In the genomic region with DNA sequence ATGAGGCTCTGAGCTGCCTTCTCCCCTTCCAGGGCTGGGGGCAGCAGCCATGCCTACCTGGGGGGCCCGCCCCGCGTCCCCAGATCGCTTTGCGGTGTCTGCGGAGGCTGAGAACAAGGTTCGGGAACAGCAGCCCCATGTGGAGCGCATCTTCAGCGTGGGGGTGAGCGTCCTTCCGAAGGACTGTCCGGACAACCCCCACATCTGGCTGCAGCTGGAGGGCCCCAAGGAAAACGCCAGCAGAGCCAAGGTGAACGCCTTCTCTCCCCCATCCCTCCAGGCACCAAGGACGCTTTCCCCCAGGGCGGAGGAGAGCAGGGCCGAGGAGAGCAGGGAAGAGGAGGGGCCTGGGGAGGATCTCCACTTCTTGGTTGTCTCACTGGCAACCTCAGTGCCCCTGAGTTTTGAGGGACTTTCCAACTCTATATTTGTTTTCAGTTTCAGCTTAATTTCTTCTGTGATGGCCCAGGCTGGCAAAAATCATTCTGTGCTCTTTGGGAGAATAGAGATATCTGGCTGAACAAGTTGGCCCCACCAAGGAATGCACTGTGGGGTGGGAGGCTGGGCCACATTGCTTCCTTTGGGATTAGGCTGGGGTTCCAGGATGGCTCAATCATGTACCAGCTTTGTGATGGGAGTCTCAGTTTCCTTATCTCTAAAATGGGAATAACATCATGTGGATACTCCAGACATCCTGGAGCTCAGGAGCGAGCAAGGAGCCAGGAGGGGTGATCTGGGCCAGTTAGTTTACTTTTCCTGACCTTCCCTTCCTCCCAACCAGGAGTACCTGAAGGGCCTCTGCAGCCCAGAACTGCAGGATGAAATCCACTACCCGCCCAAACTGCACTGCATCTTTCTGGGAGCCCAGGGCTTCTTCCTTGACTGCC, we compare ENCODE assay signal across 8 cellular contexts. TPM values are rescaled to one million over a fixed set of nuclear protein-coding genes. Genes with fewer than 3 reads are reported as not detected.
DNase-seq lines count a peak whose midpoint lies in the region; ATAC-seq and TF ChIP-seq lines count a peak whose summit lies in the region.

No MANE protein-coding gene starts in this region.

- DNase-seq in NCI-H2227 (lab: John Stamatoyannopoulos, UW; ENCODE audit: unreplicated experiment) = peak; percentile 48
- DNase-seq in NCI-H2227 treated with DMSO at 0.1 percent for 48 hours (lab: John Stamatoyannopoulos, UW) = no peak
- DNase-seq in LHCN-M2 (ENCODE audit: low read depth) = peak; percentile 39
- peak; percentile 78 to 80 for DNase-seq in activated T-cell treated with anti-CD3 and anti-CD28 coated beads, Interleukin-2, amount 50 U/mL, for 72 hours
- DNase-seq in foreskin fibroblast = peak; percentile 76 to 93
- DNase-seq in prostate gland (ENCODE audit: low spot score) = no peak
- DNase-seq in NCI-H2081 treated with DMSO at 0.1 percent for 48 hours (lab: John Stamatoyannopoulos, UW) = no peak
- no peak for DNase-seq in NCI-H2081 (lab: John Stamatoyannopoulos, UW)

- H3K4me3 Mint-ChIP-seq in activated T-cell treated with anti-CD3 and anti-CD28 coated beads, Interleukin-2, amount 50 U/mL, for 72 hours = peak overlapping the region; percentile 90 to 93

- no peaks in the 10 kb centered on the region for H3K27me3 ChIP-seq in prostate gland (replicated peaks; ENCODE audit: insufficient read depth)

- H3K27ac ChIP-seq in prostate gland = peak overlapping the region; percentile 95 to 96

- TF ChIP-seq CTCF in foreskin fibroblast (IDR thresholded peaks at IDR 0.05; ENCODE audit: low read depth, low read length) = no peak
- no peak for TF ChIP-seq CTCF in prostate gland (IDR thresholded peaks at IDR 0.05)

- H3K27me3 Mint-ChIP-seq in activated T-cell treated with anti-CD3 and anti-CD28 coated beads, Interleukin-2, amount 50 U/mL, for 72 hours (ENCODE audit: low read depth) = no peaks in the 10 kb centered on the region

- intact Hi-C loops in prostate gland (cut with DNase I) = loop anchor here (1.0 kb wide), 1 partner anchor 66 kb away; no protein-coding TSS in a partner anchor

- H3K4me1 ChIP-seq in prostate gland (replicated peaks) = peaks cover 20% of the 10 kb centered on the region

- ATAC-seq in activated T-cell treated with anti-CD3 and anti-CD28 coated beads, Interleukin-2, amount 50 U/mL, for 72 hours (replicated peaks in 1 of 2) = peak; percentile 52 to 60

- peak overlapping the region; percentile 86 for H3K27ac Mint-ChIP-seq in activated T-cell treated with anti-CD3 and anti-CD28 coated beads, Interleukin-2, amount 50 U/mL, for 72 hours

- H3K9me3 ChIP-seq in prostate gland = no peaks in the 10 kb centered on the region

- H3K36me3 Mint-ChIP-seq in activated T-cell treated with anti-CD3 and anti-CD28 coated beads, Interleukin-2, amount 50 U/mL, for 72 hours (ENCODE audit: insufficient read depth in 2 of 2) = peaks cover 10 to 23% of the 10 kb centered on the region in 2 donors

- H3K4me3 ChIP-seq in foreskin fibroblast (ENCODE audit: low read depth in 1 of 2, low read length in 2 of 2) (peak overlapping the region; percentile 89 to 98), prostate gland (peak overlapping the region; percentile 49 to 68)

- 12% methylated on average over 16 of the region's 19 CpGs for WGBS in prostate gland

- no peak for TF ChIP-seq POLR2A in prostate gland (IDR thresholded peaks at IDR 0.05)

- H3K9me3 Mint-ChIP-seq in activated T-cell treated with anti-CD3 and anti-CD28 coated beads, Interleukin-2, amount 50 U/mL, for 72 hours = no peaks in the 10 kb centered on the region

- H3K36me3 ChIP-seq in prostate gland = no peaks in the 10 kb centered on the region

- H3K4me1 Mint-ChIP-seq in activated T-cell treated with anti-CD3 and anti-CD28 coated beads, Interleukin-2, amount 50 U/mL, for 72 hours (ENCODE audit: low read depth) = peaks cover 54% of the 10 kb centered on the region

RNA-seq across cellular contexts. Expression of a gene that starts 1.2 kb away (rescaled TPM):
- total RNA-seq in LHCN-M2 (2014; rRNA removed) (27.0 and 29.7 TPM in 2 replicates), prostate gland (10 to 100 TPM; 57.0 to 91.2 TPM)
- 17.2 TPM for polyA plus RNA-seq in LHCN-M2 (2012)
- 100 to 1,000 TPM; 114 to 126 TPM for total RNA-seq in activated T-cell treated with anti-CD3 and anti-CD28 coated beads, Interleukin-2, amount 50 U/mL, for 72 hours

RNA-seq across cellular contexts. Expression of a gene that starts 1.5 kb away (rescaled TPM):
- total RNA-seq in LHCN-M2 (2014; rRNA removed) (1.3 and 1.9 TPM in 2 replicates), prostate gland (10 to 100 TPM in 1 of 2 donors, 1 to 10 TPM in 1; 2.4 to 11.1 TPM)
- polyA plus RNA-seq in LHCN-M2 (2012) = 2.2 TPM
- total RNA-seq in activated T-cell treated with anti-CD3 and anti-CD28 coated beads, Interleukin-2, amount 50 U/mL, for 72 hours = 10 to 100 TPM; 15.7 to 30.7 TPM

RNA-seq across cellular contexts. Expression of a gene that starts 11.7 kb away (rescaled TPM):
- total RNA-seq in LHCN-M2 (2014; rRNA removed) (22.3 and 26.6 TPM in 2 replicates), prostate gland (10 to 100 TPM; 49.5 to 64.4 TPM)
- 42.8 TPM for polyA plus RNA-seq in LHCN-M2 (2012)
- 10 to 100 TPM; 38.5 to 44.8 TPM for total RNA-seq in activated T-cell treated with anti-CD3 and anti-CD28 coated beads, Interleukin-2, amount 50 U/mL, for 72 hours

RNA-seq across cellular contexts. Expression of a gene that starts 32.1 kb away (rescaled TPM):
- 0.06 TPM in 2 replicates for total RNA-seq in LHCN-M2 (2014; rRNA removed)
- 0.23 TPM for polyA plus RNA-seq in LHCN-M2 (2012)
- total RNA-seq in activated T-cell treated with anti-CD3 and anti-CD28 coated beads, Interleukin-2, amount 50 U/mL, for 72 hours = under 1 TPM; 0.09 to 0.14 TPM
- 10 to 100 TPM; 10.5 to 26.5 TPM for total RNA-seq in prostate gland

Comparison
In these comparisons a context has a peak if more than half of its experiments do, and no peak if none do; other contexts are left out.
1. DNase-seq: peak in NCI-H2227 (single experiment), LHCN-M2 (single experiment), activated T-cell treated with anti-CD3 and anti-CD28 coated beads, Interleukin-2, amount 50 U/mL, for 72 hours (2 of 2) and foreskin fibroblast (2 of 2); none in NCI-H2227 treated with DMSO at 0.1 percent for 48 hours (single experiment), prostate gland (single experiment), NCI-H2081 treated with DMSO at 0.1 percent for 48 hours (single experiment) and NCI-H2081 (0 of 2).